In genomic region chr3:11498174-11498573, GRCh38 we compare ENCODE assay signal across 19 cellular contexts.
A peak's percentile ranks its signal among the peaks of the same experiment; 100 is the strongest.
DNase-seq lines count a peak whose midpoint lies in the region; ATAC-seq, FAIRE-seq and TF ChIP-seq lines count a peak whose summit lies in the region.
"Had no signal": no experiment of that assay in that cellular context is flagged by ENCODE, and none has a peak within 500 bp of the region (broad histone marks: within the 10 kb centered on the region; RNA-seq: fewer than 3 reads in every experiment).

No MANE protein-coding gene starts in this region.

- dilution Hi-C loops in keratinocyte (cut with MboI; ENCODE audit: extremely low pct_ligation_motif_present, low sequenced_read_pairs): no loop called here

- CTCF ChIA-PET in PC-3 (lab: Charles Lee): no interaction called here
- CTCF ChIA-PET in CD8-positive, alpha-beta T cell (lab: Charles Lee): no interaction called here

- H3K27ac ChIP-seq in PC-3 (ENCODE audit: low read length): peak overlapping the region; percentile 84
- peak overlapping the region; percentile 68 for H3K27ac ChIP-seq in keratinocyte (ENCODE audit: control insufficient read depth, insufficient read depth, low read length)
- H3K27ac ChIP-seq in thoracic aorta: peak overlapping the region; percentile 74 to 82
- H3K27ac ChIP-seq in CD8-positive, alpha-beta T cell (ENCODE audit: low read depth, low read length): no peak overlapping the region
- H3K27ac ChIP-seq: colonic mucosa, testis had no signal

- no peak for DNase-seq in PC-3
- no peak for DNase-seq in keratinocyte (ENCODE audit: low read depth, low spot score)
- no peak for DNase-seq in thoracic aorta (ENCODE audit: low spot score)
- DNase-seq in activated T-cell treated with anti-CD3 and anti-CD28 coated beads, Interleukin-2, amount 50 U/mL, for 4 hours: no peak
- no peak for DNase-seq in DMS79 (lab: John Stamatoyannopoulos, UW)
- DNase-seq in CD8-positive, alpha-beta T cell: no peak
- DNase-seq: activated CD4-positive, alpha-beta T cell treated with anti-CD3 and anti-CD28 coated beads, Interleukin-2, amount 50 U/mL, for 4 hours; activated naive CD8-positive, alpha-beta T cell treated with anti-CD3 and anti-CD28 coated beads, Interleukin-2, amount 10 ng/mL, durations not matched to agents 7 days and 5 days; activated T-cell treated with anti-CD3 and anti-CD28 coated beads, Interleukin-2, amount 50 U/mL, for 1 hour; DMS53; immature natural killer cell; midbrain; NCI-H524 treated with DMSO at 0.1 percent for 48 hours; occipital lobe; stimulated activated CD4-positive, alpha-beta T cell treated with anti-CD3 and anti-CD28 coated beads, Interleukin-2, amount 100 ng/mL, for 48 hours had no signal

- H3K9me3 Mint-ChIP-seq in brain: peaks cover 0 to 13% (median 3%) of the 10 kb centered on the region in 5 experiments
- no peaks in the 10 kb centered on the region for H3K9me3 Mint-ChIP-seq in activated T-cell treated with anti-CD3 and anti-CD28 coated beads, Interleukin-2, amount 50 U/mL, for 4 hours
- H3K9me3 Mint-ChIP-seq in CD8-positive, alpha-beta T cell: no peaks in the 10 kb centered on the region
- H3K9me3 Mint-ChIP-seq: immature natural killer cell had no signal

- H3K9me3 ChIP-seq in PC-3 (ENCODE audit: low read length): no peaks in the 10 kb centered on the region
- no peaks in the 10 kb centered on the region for H3K9me3 ChIP-seq in keratinocyte (ENCODE audit: control insufficient read depth, low read depth, low read length)
- no peaks in the 10 kb centered on the region for H3K9me3 ChIP-seq in thoracic aorta
- H3K9me3 ChIP-seq in CD8-positive, alpha-beta T cell (ENCODE audit: low read length): no peaks in the 10 kb centered on the region
- H3K9me3 ChIP-seq: colonic mucosa, testis had no signal

- no peaks in the 10 kb centered on the region for H3K9me1 ChIP-seq in keratinocyte (ENCODE audit: control insufficient read depth, extremely low read depth, insufficient read depth, low read length)

- H3K27me3 Mint-ChIP-seq in brain: no peaks in the 10 kb centered on the region
- H3K27me3 Mint-ChIP-seq in activated T-cell treated with anti-CD3 and anti-CD28 coated beads, Interleukin-2, amount 50 U/mL, for 4 hours (ENCODE audit: low read depth): no peaks in the 10 kb centered on the region
- no peaks in the 10 kb centered on the region for H3K27me3 Mint-ChIP-seq in CD8-positive, alpha-beta T cell (ENCODE audit: low read depth)
- H3K27me3 Mint-ChIP-seq: activated naive CD8-positive, alpha-beta T cell treated with anti-CD3 and anti-CD28 coated beads, Interleukin-2, amount 10 ng/mL, durations not matched to agents 7 days and 5 days had no signal

- H3K27ac Mint-ChIP-seq in brain: peak overlapping the region in 3 of 5 experiments; percentile 74 to 82 (median 82)
- H3K27ac Mint-ChIP-seq in CD8-positive, alpha-beta T cell: no peak overlapping the region
- H3K27ac Mint-ChIP-seq: activated naive CD8-positive, alpha-beta T cell treated with anti-CD3 and anti-CD28 coated beads, Interleukin-2, amount 10 ng/mL, durations not matched to agents 7 days and 5 days had no signal

- no peak for ATAC-seq in PC-3
- ATAC-seq in thoracic aorta (ENCODE audit: insufficient number of reproducible peaks, low FRiP score, low read depth): no peak
- no peak for ATAC-seq in GM19023 (IDR thresholded peaks at IDR 0.05; ENCODE audit: unreplicated experiment)
- no peak for ATAC-seq in activated T-cell treated with anti-CD3 and anti-CD28 coated beads, Interleukin-2, amount 50 U/mL, for 4 hours
- ATAC-seq in CD8-positive, alpha-beta T cell: no peak

- H3K27me3 ChIP-seq in PC-3 (ENCODE audit: low read length) (no peaks in the 10 kb centered on the region), keratinocyte (ENCODE audit: control insufficient read depth, extremely low read depth, insufficient read depth, low read length) (no peaks in the 10 kb centered on the region), thoracic aorta (replicated peaks; ENCODE audit: insufficient read depth) (no peaks in the 10 kb centered on the region)
- no peaks in the 10 kb centered on the region for H3K27me3 ChIP-seq in CD8-positive, alpha-beta T cell (ENCODE audit: insufficient read depth, low read length)
- H3K27me3 ChIP-seq: colonic mucosa, testis had no signal

- H3K79me2 ChIP-seq in PC-3 (ENCODE audit: low read length) (no peaks in the 10 kb centered on the region), keratinocyte (ENCODE audit: control insufficient read depth, insufficient read depth, low read length) (no peaks in the 10 kb centered on the region)

- POLR2A ChIA-PET in PC-3 (lab: Charles Lee; ENCODE audit: unreplicated experiment): no interaction called here
- POLR2A ChIA-PET in CD8-positive, alpha-beta T cell (lab: Charles Lee): no interaction called here

- peak overlapping the region; percentile 64; the same call in 1 of the 2 replicates for H2AFZ ChIP-seq in PC-3 (ENCODE audit: low read length)
- H2AFZ ChIP-seq in keratinocyte (ENCODE audit: control insufficient read depth, low read length): no peak overlapping the region

- no peaks in the 10 kb centered on the region for H3K9me2 ChIP-seq in PC-3 (replicated peaks; ENCODE audit: low read length)

- H3K36me3 Mint-ChIP-seq in brain: peaks cover 6% of the 10 kb centered on the region
- H3K36me3 Mint-ChIP-seq in activated T-cell treated with anti-CD3 and anti-CD28 coated beads, Interleukin-2, amount 50 U/mL, for 4 hours (ENCODE audit: insufficient read depth): peaks cover 16% of the 10 kb centered on the region
- peaks cover 22% of the 10 kb centered on the region for H3K36me3 Mint-ChIP-seq in CD8-positive, alpha-beta T cell

- H4K20me1 ChIP-seq in PC-3 (ENCODE audit: low read length) (no peaks in the 10 kb centered on the region), keratinocyte (ENCODE audit: control insufficient read depth, extremely low read depth, insufficient read depth, low read length) (no peaks in the 10 kb centered on the region)

- peaks cover 7% of the 10 kb centered on the region for H3F3A ChIP-seq in PC-3 (ENCODE audit: low read length, unreplicated experiment)

- no TSS peak for BruUV-seq in PC-3 (replicated peaks; lab: Mats Ljungman, UMichigan)

- no peak overlapping the region for H3K4me3 Mint-ChIP-seq in brain
- no peak overlapping the region for H3K4me3 Mint-ChIP-seq in activated T-cell treated with anti-CD3 and anti-CD28 coated beads, Interleukin-2, amount 50 U/mL, for 4 hours
- H3K4me3 Mint-ChIP-seq in CD8-positive, alpha-beta T cell: no peak overlapping the region
- H3K4me3 Mint-ChIP-seq: activated naive CD8-positive, alpha-beta T cell treated with anti-CD3 and anti-CD28 coated beads, Interleukin-2, amount 10 ng/mL, durations not matched to agents 7 days and 5 days; immature natural killer cell had no signal

- H3K36me3 ChIP-seq in PC-3 (ENCODE audit: low read depth, low read length) (0 out of 2 replicates have a peak, but pooled peaks cover 4% of the 10 kb centered on the region), keratinocyte (ENCODE audit: control insufficient read depth in 2 of 2, extremely low read depth in 1 of 2, insufficient read depth in 2 of 2, low read length in 2 of 2) (peaks cover 0 to 2% of the 10 kb centered on the region in 2 experiments), thoracic aorta (no peaks in the 10 kb centered on the region)
- H3K36me3 ChIP-seq in CD8-positive, alpha-beta T cell (ENCODE audit: insufficient read depth, low read length): no peaks in the 10 kb centered on the region
- H3K36me3 ChIP-seq: colonic mucosa had no signal

- H3K4me2 ChIP-seq in PC-3 (ENCODE audit: low read length) (peak overlapping the region; percentile 71), keratinocyte (ENCODE audit: control insufficient read depth, extremely low read depth, insufficient read depth, low read depth, low read length) (peak overlapping the region; percentile 59)

- H3K4me1 ChIP-seq in PC-3 (ENCODE audit: insufficient read depth, low read length): peaks cover 21% of the 10 kb centered on the region
- H3K4me1 ChIP-seq in keratinocyte (ENCODE audit: control insufficient read depth, extremely low read depth, insufficient read depth, low read length): peaks cover 20% of the 10 kb centered on the region
- H3K4me1 ChIP-seq in thoracic aorta (ENCODE audit: control insufficient read depth in 1 of 2, low read depth in 2 of 2): peaks cover 23 to 40% of the 10 kb centered on the region in 2 donors
- H3K4me1 ChIP-seq in CD8-positive, alpha-beta T cell (ENCODE audit: insufficient read depth, low read length): no peaks in the 10 kb centered on the region
- H3K4me1 ChIP-seq: testis had no signal

- TF ChIP-seq CTCF in PC-3 (conservative IDR thresholded peaks at IDR 0.05; ENCODE audit: low read depth, low read length): no peak
- TF ChIP-seq CTCF in brain (conservative IDR thresholded peaks at IDR 0.05): no peak
- TF ChIP-seq CTCF in keratinocyte (optimal IDR thresholded peaks at IDR 0.05 in 1 of 3, IDR thresholded peaks at IDR 0.05 in 1 of 3, conservative IDR thresholded peaks at IDR 0.05 in 1 of 3; ENCODE audit: extremely low read depth in 1 of 3, insufficient read depth in 2 of 3, low read length in 3 of 3): no peak
- TF ChIP-seq CTCF in thoracic aorta (IDR thresholded peaks at IDR 0.05): no peak
- TF ChIP-seq CTCF in CD8-positive, alpha-beta T cell (IDR thresholded peaks at IDR 0.05): no peak

- H3K9ac ChIP-seq in PC-3 (ENCODE audit: low read length) (0 out of 2 replicates have a peak overlapping the region, but pooled peaks have one; percentile 24), keratinocyte (ENCODE audit: control insufficient read depth, extremely low read depth, insufficient read depth, low read length) (no peak overlapping the region)

- peaks cover 33% of the 10 kb centered on the region for H3K4me1 Mint-ChIP-seq in brain
- H3K4me1 Mint-ChIP-seq in activated T-cell treated with anti-CD3 and anti-CD28 coated beads, Interleukin-2, amount 50 U/mL, for 4 hours (ENCODE audit: low read depth): no peaks in the 10 kb centered on the region
- H3K4me1 Mint-ChIP-seq in CD8-positive, alpha-beta T cell (ENCODE audit: low read depth): no peaks in the 10 kb centered on the region
- H3K4me1 Mint-ChIP-seq: activated naive CD8-positive, alpha-beta T cell treated with anti-CD3 and anti-CD28 coated beads, Interleukin-2, amount 10 ng/mL, durations not matched to agents 7 days and 5 days had no signal

- H3K4me3 ChIP-seq in PC-3 (ENCODE audit: low read length) (peak overlapping the region; percentile 30), keratinocyte (ENCODE audit: control insufficient read depth in 2 of 3, extremely low read depth in 1 of 3, insufficient read depth in 2 of 3, low read depth in 1 of 3, low read length in 3 of 3) (no peak overlapping the region), thoracic aorta (no peak overlapping the region)
- H3K4me3 ChIP-seq in CD8-positive, alpha-beta T cell (ENCODE audit: low read depth, low read length): no peak overlapping the region
- H3K4me3 ChIP-seq: colonic mucosa, testis had no signal

- FAIRE-seq in keratinocyte (lab: Jason Lieb, UNC): no peak

- intact Hi-C loops in PC-3 (cut with micrococcal nuclease): no loop called here
- intact Hi-C loops in CD8-positive, alpha-beta T cell (cut with DNase I, micrococcal nuclease): no loop called here
